1 cellular context compared by ENCODE assay signal in the genomic region with DNA sequence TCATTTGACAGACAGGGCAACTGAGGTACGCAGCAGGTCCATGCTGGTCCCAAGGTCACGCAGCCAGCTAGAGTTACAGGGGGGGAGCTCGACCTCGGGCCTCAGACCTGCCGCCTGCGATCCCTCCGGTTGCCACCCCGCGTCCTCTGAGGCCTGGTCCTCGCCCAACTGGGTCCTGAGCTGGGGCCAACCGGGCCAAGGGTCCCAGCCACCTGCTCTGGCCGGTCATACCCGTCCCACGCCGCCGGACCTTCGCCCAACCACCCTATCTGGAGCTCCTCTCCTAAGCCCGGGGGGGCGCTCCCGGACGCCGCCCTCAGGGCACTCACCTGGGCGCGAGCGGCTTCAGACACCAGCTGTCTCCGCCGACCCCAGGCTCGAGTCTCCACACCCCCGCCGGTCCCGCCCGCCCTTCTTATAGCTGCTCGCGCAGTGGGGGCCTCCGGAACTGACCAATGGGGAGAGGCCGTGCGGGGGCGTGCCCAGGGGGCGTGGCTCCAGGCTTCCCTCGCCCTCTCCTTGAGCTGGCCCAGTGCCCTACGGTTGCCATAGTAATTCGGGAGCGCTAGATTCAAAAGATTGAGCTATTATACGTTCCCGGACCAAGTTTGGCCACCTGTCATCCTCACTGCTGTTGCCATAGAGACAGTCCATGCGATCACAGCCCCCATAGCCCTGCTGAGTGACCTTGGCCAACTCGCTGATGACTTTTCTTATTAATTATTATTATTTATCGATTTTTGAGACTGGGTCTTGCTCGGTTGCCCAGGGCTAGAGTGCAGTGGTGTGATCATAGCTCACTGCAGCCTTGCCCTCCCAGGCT.
TF ChIP-seq lines count a peak whose summit lies in the region.

Gene PLIN5, minus strand, starts transcription at position 389 of the 823 bp plus-strand sequence. CDS start 1,150 bp downstream, outside the sequence.

TF ChIP-seq in HepG2, 621 proteins besides CTCF, POLR2A, EP300 and RAD21 (continued from another document and continues in another):
- TF ChIP-seq ZC3H13 (CRISPR knock-in tag; IDR thresholded peaks at IDR 0.05) (peak; percentile 47; the same call in 1 of the 2 replicates), ZNF577 (CRISPR knock-in tag; IDR thresholded peaks at IDR 0.05; ENCODE audit: borderline replicate concordance, low read depth) (no peak), ARID5B (CRISPR knock-in tag; IDR thresholded peaks at IDR 0.05) (no peak), ZNF292 (CRISPR knock-in tag; IDR thresholded peaks at IDR 0.05; ENCODE audit: borderline replicate concordance, low read depth) (no peak), ZNF563 (CRISPR knock-in tag; IDR thresholded peaks at IDR 0.05) (0 out of 2 replicates have a peak, but pooled peaks have one; percentile 55), ZNF768 (CRISPR knock-in tag; IDR thresholded peaks at IDR 0.05) (peak; percentile 36; the same call in 1 of the 2 replicates), SALL2 (CRISPR knock-in tag; IDR thresholded peaks at IDR 0.05) (no peak), EEA1 (CRISPR knock-in tag; IDR thresholded peaks at IDR 0.05; ENCODE audit: borderline replicate concordance) (no peak), TEAD2 (CRISPR knock-in tag; IDR thresholded peaks at IDR 0.05) (no peak), ZNF264 (CRISPR knock-in tag; IDR thresholded peaks at IDR 0.05) (no peak), ZNF614 (CRISPR knock-in tag; IDR thresholded peaks at IDR 0.05; ENCODE audit: borderline replicate concordance) (no peak), ZNF18 (CRISPR knock-in tag; IDR thresholded peaks at IDR 0.05; ENCODE audit: insufficient replicate concordance) (no peak), ZNF607 (CRISPR knock-in tag; IDR thresholded peaks at IDR 0.05; ENCODE audit: borderline replicate concordance) (no peak), KDM1A (CRISPR knock-in tag; IDR thresholded peaks at IDR 0.05) (no peak), ESRRA (CRISPR knock-in tag; IDR thresholded peaks at IDR 0.05; ENCODE audit: low read depth) (no peak), MEIS1 (CRISPR knock-in tag; IDR thresholded peaks at IDR 0.05; ENCODE audit: borderline replicate concordance) (no peak), ZNF709 (CRISPR knock-in tag; IDR thresholded peaks at IDR 0.05) (no peak), TGIF2 (CRISPR knock-in tag; IDR thresholded peaks at IDR 0.05) (peak; percentile 80; the same call in 1 of the 2 replicates), MTF2 (CRISPR knock-in tag; IDR thresholded peaks at IDR 0.05; ENCODE audit: borderline replicate concordance) (no peak), HDAC6 (IDR thresholded peaks at IDR 0.05; ENCODE audit: low read depth, low read length) (no peak), HNRNPUL1 (IDR thresholded peaks at IDR 0.05; ENCODE audit: low read depth, low read length) (no peak), ZNF839 (CRISPR knock-in tag; IDR thresholded peaks at IDR 0.05; ENCODE audit: borderline replicate concordance) (no peak), NCOA1 (CRISPR knock-in tag; IDR thresholded peaks at IDR 0.05) (no peak), ZNF101 (CRISPR knock-in tag; IDR thresholded peaks at IDR 0.05; ENCODE audit: borderline replicate concordance, low read depth) (no peak), CBFB (CRISPR knock-in tag; IDR thresholded peaks at IDR 0.05) (no peak), ZBTB3 (CRISPR knock-in tag; IDR thresholded peaks at IDR 0.05; ENCODE audit: borderline replicate concordance, low read depth) (no peak), THAP9 (CRISPR knock-in tag; IDR thresholded peaks at IDR 0.05; ENCODE audit: borderline replicate concordance) (0 out of 2 replicates have a peak, but pooled peaks have one; percentile 47), GLMP (CRISPR knock-in tag; IDR thresholded peaks at IDR 0.05; ENCODE audit: borderline replicate concordance) (no peak)
- TF ChIP-seq, protein P1, sequence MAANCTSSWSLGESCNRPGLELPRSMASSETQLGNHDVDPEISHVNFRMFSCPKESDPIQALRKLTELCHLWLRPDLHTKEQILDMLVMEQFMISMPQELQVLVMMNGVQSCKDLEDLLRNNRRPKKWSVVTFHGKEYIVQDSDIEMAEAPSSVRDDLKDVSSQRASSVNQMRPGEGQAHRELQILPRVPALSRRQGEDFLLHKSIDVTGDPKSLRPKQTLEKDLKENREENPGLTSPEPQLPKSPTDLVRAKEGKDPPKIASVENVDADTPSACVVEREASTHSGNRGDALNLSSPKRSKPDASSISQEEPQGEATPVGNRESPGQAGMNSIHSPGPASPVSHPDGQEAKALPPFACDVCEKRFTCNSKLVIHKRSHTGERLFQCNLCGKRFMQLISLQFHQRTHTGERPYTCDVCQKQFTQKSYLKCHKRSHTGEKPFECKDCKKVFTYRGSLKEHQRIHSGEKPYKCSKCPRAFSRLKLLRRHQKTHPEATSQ (CRISPR knock-in tag; IDR thresholded peaks at IDR 0.05; ENCODE audit: borderline replicate concordance): no peak
- TF ChIP-seq, protein P2, sequence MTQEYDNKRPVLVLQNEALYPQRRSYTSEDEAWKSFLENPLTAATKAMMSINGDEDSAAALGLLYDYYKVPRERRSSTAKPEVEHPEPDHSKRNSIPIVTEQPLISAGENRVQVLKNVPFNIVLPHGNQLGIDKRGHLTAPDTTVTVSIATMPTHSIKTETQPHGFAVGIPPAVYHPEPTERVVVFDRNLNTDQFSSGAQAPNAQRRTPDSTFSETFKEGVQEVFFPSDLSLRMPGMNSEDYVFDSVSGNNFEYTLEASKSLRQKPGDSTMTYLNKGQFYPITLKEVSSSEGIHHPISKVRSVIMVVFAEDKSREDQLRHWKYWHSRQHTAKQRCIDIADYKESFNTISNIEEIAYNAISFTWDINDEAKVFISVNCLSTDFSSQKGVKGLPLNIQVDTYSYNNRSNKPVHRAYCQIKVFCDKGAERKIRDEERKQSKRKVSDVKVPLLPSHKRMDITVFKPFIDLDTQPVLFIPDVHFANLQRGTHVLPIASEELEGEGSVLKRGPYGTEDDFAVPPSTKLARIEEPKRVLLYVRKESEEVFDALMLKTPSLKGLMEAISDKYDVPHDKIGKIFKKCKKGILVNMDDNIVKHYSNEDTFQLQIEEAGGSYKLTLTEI (CRISPR knock-in tag; conservative IDR thresholded peaks at IDR 0.05): no peak
- TF ChIP-seq, protein P3, sequence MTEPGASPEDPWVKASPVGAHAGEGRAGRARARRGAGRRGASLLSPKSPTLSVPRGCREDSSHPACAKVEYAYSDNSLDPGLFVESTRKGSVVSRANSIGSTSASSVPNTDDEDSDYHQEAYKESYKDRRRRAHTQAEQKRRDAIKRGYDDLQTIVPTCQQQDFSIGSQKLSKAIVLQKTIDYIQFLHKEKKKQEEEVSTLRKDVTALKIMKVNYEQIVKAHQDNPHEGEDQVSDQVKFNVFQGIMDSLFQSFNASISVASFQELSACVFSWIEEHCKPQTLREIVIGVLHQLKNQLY (CRISPR knock-in tag; IDR thresholded peaks at IDR 0.05): no peak
- TF ChIP-seq, protein P4, sequence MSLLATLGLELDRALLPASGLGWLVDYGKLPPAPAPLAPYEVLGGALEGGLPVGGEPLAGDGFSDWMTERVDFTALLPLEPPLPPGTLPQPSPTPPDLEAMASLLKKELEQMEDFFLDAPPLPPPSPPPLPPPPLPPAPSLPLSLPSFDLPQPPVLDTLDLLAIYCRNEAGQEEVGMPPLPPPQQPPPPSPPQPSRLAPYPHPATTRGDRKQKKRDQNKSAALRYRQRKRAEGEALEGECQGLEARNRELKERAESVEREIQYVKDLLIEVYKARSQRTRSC (CRISPR knock-in tag; IDR thresholded peaks at IDR 0.05; ENCODE audit: low read depth): no peak
- TF ChIP-seq, protein P5, sequence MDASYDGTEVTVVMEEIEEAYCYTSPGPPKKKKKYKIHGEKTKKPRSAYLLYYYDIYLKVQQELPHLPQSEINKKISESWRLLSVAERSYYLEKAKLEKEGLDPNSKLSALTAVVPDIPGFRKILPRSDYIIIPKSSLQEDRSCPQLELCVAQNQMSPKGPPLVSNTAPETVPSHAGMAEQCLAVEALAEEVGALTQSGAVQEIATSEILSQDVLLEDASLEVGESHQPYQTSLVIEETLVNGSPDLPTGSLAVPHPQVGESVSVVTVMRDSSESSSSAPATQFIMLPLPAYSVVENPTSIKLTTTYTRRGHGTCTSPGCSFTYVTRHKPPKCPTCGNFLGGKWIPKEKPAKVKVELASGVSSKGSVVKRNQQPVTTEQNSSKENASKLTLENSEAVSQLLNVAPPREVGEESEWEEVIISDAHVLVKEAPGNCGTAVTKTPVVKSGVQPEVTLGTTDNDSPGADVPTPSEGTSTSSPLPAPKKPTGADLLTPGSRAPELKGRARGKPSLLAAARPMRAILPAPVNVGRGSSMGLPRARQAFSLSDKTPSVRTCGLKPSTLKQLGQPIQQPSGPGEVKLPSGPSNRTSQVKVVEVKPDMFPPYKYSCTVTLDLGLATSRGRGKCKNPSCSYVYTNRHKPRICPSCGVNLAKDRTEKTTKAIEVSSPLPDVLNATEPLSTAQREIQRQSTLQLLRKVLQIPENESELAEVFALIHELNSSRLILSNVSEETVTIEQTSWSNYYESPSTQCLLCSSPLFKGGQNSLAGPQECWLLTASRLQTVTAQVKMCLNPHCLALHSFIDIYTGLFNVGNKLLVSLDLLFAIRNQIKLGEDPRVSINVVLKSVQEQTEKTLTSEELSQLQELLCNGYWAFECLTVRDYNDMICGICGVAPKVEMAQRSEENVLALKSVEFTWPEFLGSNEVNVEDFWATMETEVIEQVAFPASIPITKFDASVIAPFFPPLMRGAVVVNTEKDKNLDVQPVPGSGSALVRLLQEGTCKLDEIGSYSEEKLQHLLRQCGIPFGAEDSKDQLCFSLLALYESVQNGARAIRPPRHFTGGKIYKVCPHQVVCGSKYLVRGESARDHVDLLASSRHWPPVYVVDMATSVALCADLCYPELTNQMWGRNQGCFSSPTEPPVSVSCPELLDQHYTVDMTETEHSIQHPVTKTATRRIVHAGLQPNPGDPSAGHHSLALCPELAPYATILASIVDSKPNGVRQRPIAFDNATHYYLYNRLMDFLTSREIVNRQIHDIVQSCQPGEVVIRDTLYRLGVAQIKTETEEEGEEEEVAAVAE (CRISPR knock-in tag; IDR thresholded peaks at IDR 0.05; ENCODE audit: borderline replicate concordance): 0 out of 2 replicates have a peak, but pooled peaks have one; percentile 22
- TF ChIP-seq, protein P6, sequence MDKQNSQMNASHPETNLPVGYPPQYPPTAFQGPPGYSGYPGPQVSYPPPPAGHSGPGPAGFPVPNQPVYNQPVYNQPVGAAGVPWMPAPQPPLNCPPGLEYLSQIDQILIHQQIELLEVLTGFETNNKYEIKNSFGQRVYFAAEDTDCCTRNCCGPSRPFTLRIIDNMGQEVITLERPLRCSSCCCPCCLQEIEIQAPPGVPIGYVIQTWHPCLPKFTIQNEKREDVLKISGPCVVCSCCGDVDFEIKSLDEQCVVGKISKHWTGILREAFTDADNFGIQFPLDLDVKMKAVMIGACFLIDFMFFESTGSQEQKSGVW (CRISPR knock-in tag; IDR thresholded peaks at IDR 0.05; ENCODE audit: borderline replicate concordance): no peak
